In the genomic region with DNA sequence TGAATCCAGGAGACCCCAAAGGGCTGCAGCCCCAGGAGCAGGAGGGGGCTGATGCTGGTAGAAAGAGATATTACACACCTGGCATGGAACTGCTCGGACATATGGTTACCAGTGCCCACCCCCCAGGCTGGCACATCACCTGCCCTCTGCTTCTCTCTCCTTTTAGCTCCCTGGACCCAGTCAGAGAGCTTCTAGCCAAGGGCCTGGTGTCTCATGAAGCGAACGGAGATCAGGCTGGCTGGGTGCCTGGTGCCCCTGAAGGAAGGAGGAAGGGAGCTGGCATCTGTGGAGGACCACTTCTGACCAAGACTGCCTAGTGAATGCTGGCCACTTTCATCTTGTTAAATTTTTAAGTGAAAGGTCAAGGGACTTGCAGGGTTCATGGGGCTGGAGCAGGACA, we compare ENCODE assay signal across 26 cellular contexts. TPM values are rescaled to one million over a fixed set of nuclear protein-coding genes. Genes with fewer than 3 reads are reported as not detected.
"Had no signal": no experiment of that assay in that cellular context is flagged by ENCODE, and none has a peak within 500 bp of the region (broad histone marks: within the 10 kb centered on the region; RNA-seq: fewer than 3 reads in every experiment).

No MANE protein-coding gene starts in this region.

- H3K27ac ChIP-seq: brain microvascular endothelial cell, cardiac muscle cell, colonic mucosa, KMS-11 had no signal

- H3K9me3 Mint-ChIP-seq: activated T-cell treated with anti-CD3 and anti-CD28 coated beads, Interleukin-2, amount 50 U/mL, for 24 hours; T-helper 1 cell treated with Interleukin-12 subunit alpha and Interleukin-12 subunit beta and Interleukin-4 antibody, amounts not matched to agents 30 μg/mL and 1 μg/mL, for 36 hours had no signal

- H3K4me1 Mint-ChIP-seq: activated B cell treated with CpG ODN at 0.5 μM for 24 hours; activated CD8-positive, alpha-beta memory T cell treated with anti-CD3 and anti-CD28 coated beads, Interleukin-2, amount 10 ng/mL, durations not matched to agents 7 days and 5 days had no signal

- H3K36me3 Mint-ChIP-seq: activated CD8-positive, alpha-beta memory T cell treated with anti-CD3 and anti-CD28 coated beads, Interleukin-2, amount 10 ng/mL, durations not matched to agents 7 days and 5 days; activated naive CD4-positive, alpha-beta T cell treated with anti-CD3 and anti-CD28 coated beads, Interleukin-2, amount 50 U/mL, for 72 hours had no signal

- H3K9ac ChIP-seq: KMS-11 had no signal

- H3K36me3 ChIP-seq: brain microvascular endothelial cell, cardiac muscle cell, colonic mucosa had no signal

- FAIRE-seq: astrocyte had no signal

- H3K4me3 Mint-ChIP-seq: activated B cell treated with CpG ODN at 0.5 μM for 24 hours; activated CD4-positive, alpha-beta T cell treated with anti-CD3 and anti-CD28 coated beads, Interleukin-2, amount 10 ng/mL, durations not matched to agents 24 days and 14 days; activated CD8-positive, alpha-beta memory T cell treated with anti-CD3 and anti-CD28 coated beads, Interleukin-2, amount 10 ng/mL, durations not matched to agents 7 days and 5 days; activated T-cell treated with anti-CD3 and anti-CD28 coated beads, Interleukin-2, amount 50 U/mL, for 24 hours; T-helper 1 cell treated with Interleukin-12 subunit alpha and Interleukin-12 subunit beta and Interleukin-4 antibody, amounts not matched to agents 30 μg/mL and 1 μg/mL, for 36 hours had no signal

- H3K4me2 ChIP-seq: KMS-11 had no signal

- DNase-seq: activated B cell treated with CpG ODN at 0.5 μM for 24 hours; activated CD4-positive, alpha-beta T cell treated with anti-CD3 and anti-CD28 coated beads for 1 hour; activated CD4-positive, alpha-beta T cell treated with anti-CD3 and anti-CD28 coated beads, Interleukin-2, amount 10 ng/mL, durations not matched to agents 24 days and 14 days; activated CD4-positive, alpha-beta T cell treated with anti-CD3 and anti-CD28 coated beads, Interleukin-2, amount 50 U/mL, for 48 hours; activated CD8-positive, alpha-beta memory T cell treated with anti-CD3 and anti-CD28 coated beads, Interleukin-2, amount 10 ng/mL, durations not matched to agents 7 days and 5 days; activated effector memory CD4-positive, alpha-beta T cell treated with anti-CD3 and anti-CD28 coated beads, Interleukin-2, amount 50 U/mL, for 16 hours; activated naive CD4-positive, alpha-beta T cell treated with Interleukin-2 at 50 U/mL for 16 hours; activated T-cell treated with anti-CD3 and anti-CD28 coated beads, Interleukin-2, amount 50 U/mL, for 24 hours; brain microvascular endothelial cell; cerebellar nuclear complex; colonic mucosa; MV-4-11; NCI-H1105 treated with DMSO at 0.1 percent for 48 hours; NCI-H1436 treated with DMSO at 0.1 percent for 48 hours; NCI-H187; NCI-H2081 treated with DMSO at 0.1 percent for 48 hours; NCI-H524 treated with DMSO at 0.1 percent for 48 hours; NCI-H774; NK-92 treated with Interleukin-12 subunit alpha and Interleukin-12 subunit beta, amount 100 ng/mL, for 24 hours; OCI-M1; RPMI8226 had no signal

- H3K27ac Mint-ChIP-seq: activated B cell treated with CpG ODN at 0.5 μM for 24 hours; activated CD4-positive, alpha-beta T cell treated with anti-CD3 and anti-CD28 coated beads, Interleukin-2, amount 10 ng/mL, durations not matched to agents 24 days and 14 days; activated CD8-positive, alpha-beta memory T cell treated with anti-CD3 and anti-CD28 coated beads, Interleukin-2, amount 10 ng/mL, durations not matched to agents 7 days and 5 days; activated naive CD4-positive, alpha-beta T cell treated with anti-CD3 and anti-CD28 coated beads, Interleukin-2, amount 50 U/mL, for 72 hours; activated T-cell treated with anti-CD3 and anti-CD28 coated beads, Interleukin-2, amount 50 U/mL, for 24 hours; T-helper 1 cell treated with Interleukin-12 subunit alpha and Interleukin-12 subunit beta and Interleukin-4 antibody, amounts not matched to agents 30 μg/mL and 1 μg/mL, for 36 hours had no signal

- H3K9me3 ChIP-seq: colonic mucosa had no signal

- H3K27me3 ChIP-seq: cardiac muscle cell, colonic mucosa had no signal

- H3K4me3 ChIP-seq: cardiac muscle cell, colonic mucosa had no signal

RNA-seq across cellular contexts. Expression of a gene that starts 53.1 kb away (rescaled TPM):
- total RNA-seq: activated CD4-positive, alpha-beta T cell treated with anti-CD3 and anti-CD28 coated beads, Interleukin-2, amount 10 ng/mL, durations not matched to agents 24 days and 14 days; activated CD8-positive, alpha-beta memory T cell treated with anti-CD3 and anti-CD28 coated beads, Interleukin-2, amount 10 ng/mL, durations not matched to agents 7 days and 5 days had no signal
